9 cellular contexts compared by ENCODE assay signal in the genomic region with DNA sequence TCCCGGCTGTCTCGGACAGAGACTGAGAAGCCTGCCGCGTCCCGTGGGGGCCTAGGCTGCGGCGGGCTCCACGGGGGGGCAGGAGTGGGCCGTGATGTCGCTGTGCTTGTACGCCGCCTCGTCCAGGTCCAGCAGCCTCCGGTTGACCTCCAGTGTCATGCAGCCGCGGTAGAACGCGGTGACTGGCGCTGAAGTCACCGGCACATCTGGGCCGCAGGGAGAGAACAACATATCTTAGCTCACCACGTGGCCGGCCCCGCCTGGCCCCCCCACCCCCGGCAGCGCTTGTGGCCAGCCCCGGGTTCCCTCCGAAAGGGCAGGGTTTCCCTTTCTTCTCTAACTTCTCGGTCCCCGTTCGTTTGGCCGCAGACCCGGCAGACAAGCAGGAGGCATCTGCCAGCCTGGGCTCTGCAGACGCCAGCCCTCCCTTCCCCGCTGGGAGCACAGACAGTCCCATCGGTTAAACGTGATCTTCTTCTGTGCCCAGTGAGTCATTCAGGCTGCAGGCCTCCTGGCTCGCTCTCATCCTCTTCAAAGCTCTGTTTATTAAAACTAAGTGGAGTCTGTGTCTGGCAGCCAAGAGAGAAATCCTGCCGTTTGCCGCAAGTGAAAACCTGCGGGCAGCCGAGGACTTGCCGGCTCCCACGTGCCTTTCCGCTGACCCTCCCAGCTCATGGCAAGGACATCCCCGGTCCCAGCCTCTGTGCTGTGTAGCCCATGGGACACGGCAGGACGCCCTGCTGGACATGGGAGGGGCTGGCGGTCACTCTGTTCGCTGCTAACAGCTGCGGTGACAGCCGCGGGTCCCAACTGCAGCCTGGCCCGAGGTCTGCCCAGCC. TPM values are rescaled to one million over a fixed set of nuclear protein-coding genes. Genes with fewer than 3 reads are reported as not detected.
DNase-seq lines count a peak whose midpoint lies in the region; ATAC-seq and TF ChIP-seq lines count a peak whose summit lies in the region.
"Had no signal": no experiment of that assay in that cellular context is flagged by ENCODE, and none has a peak within 500 bp of the region (broad histone marks: within the 10 kb centered on the region; RNA-seq: fewer than 3 reads in every experiment).

No MANE protein-coding gene starts in this region.

- POLR2A ChIA-PET in PC-9 (lab: Charles Lee; ENCODE audit: unreplicated experiment): interaction anchor here (0.7 kb wide), 2 partner anchors 65 to 304 kb away, joined by 3 to 17 read pairs; no protein-coding TSS in a partner anchor

- TF ChIP-seq CTCF in PC-9 (conservative IDR thresholded peaks at IDR 0.05): no peak
- peak in 1 of 6 experiments; percentile 7 for TF ChIP-seq CTCF in esophagus squamous epithelium (IDR thresholded peaks at IDR 0.05)

- CTCF ChIA-PET in PC-9 (lab: Charles Lee): interaction anchor here (0.6 kb wide), 1 partner anchor 35 kb away, joined by 4 read pairs; no protein-coding TSS in a partner anchor

- no TSS peak for BruUV-seq in PC-9 (replicated peaks; lab: Mats Ljungman, UMichigan)

- DNase-seq in G401 (ENCODE audit: low spot score): peak; percentile 87
- peak; percentile 75 to 78 for DNase-seq in PC-9
- DNase-seq in esophagus squamous epithelium (lab: John Stamatoyannopoulos, UW): no peak
- peak; percentile 87 for DNase-seq in occipital lobe (lab: John Stamatoyannopoulos, UW)
- DNase-seq in activated effector memory CD4-positive, alpha-beta T cell treated with Interleukin-2 at 50 U/mL for 16 hours: no peak
- no peak for DNase-seq in 8988T
- no peak for DNase-seq in activated naive CD4-positive, alpha-beta T cell (lab: John Stamatoyannopoulos, UW)

- H3K79me2 ChIP-seq in PC-9 (ENCODE audit: low read depth): no peaks in the 10 kb centered on the region

- TF ChIP-seq POLR2A in esophagus squamous epithelium (IDR thresholded peaks at IDR 0.05): no peak

- peaks cover 26% of the 10 kb centered on the region; the same call in 1 of the 2 replicates for H3F3A ChIP-seq in PC-9 (ENCODE audit: insufficient read depth, low read depth)

- H3K4me2 ChIP-seq in PC-9: peak overlapping the region; percentile 84

- no peak for ATAC-seq in HG03432 (IDR thresholded peaks at IDR 0.05; ENCODE audit: unreplicated experiment)
- ATAC-seq: HCT116 had no signal

- H3K9me2 ChIP-seq in PC-9 (ENCODE audit: insufficient read depth): no peaks in the 10 kb centered on the region

- peaks cover 20% of the 10 kb centered on the region for H3K4me1 ChIP-seq in PC-9 (replicated peaks; ENCODE audit: insufficient read depth)
- H3K4me1 ChIP-seq in esophagus squamous epithelium: peaks cover 33 to 74% (median 41%) of the 10 kb centered on the region in 3 donors

- WGBS in esophagus squamous epithelium, 2 donors: 5 to 22% methylated on average over 17 to 20 of the region's 54 CpGs

- H3K27ac ChIP-seq in PC-9 (no peak overlapping the region), esophagus squamous epithelium (peak overlapping the region; percentile 50 to 91 (median 82))

- H3K36me3 ChIP-seq in PC-9 (ENCODE audit: low read depth) (no peaks in the 10 kb centered on the region), esophagus squamous epithelium (peaks cover 5 to 53% (median 16%) of the 10 kb centered on the region in 3 donors)

- peak overlapping the region; percentile 74 for H2AFZ ChIP-seq in PC-9

- in situ Hi-C loops in G401 (cut with HindIII; ENCODE audit: low sequenced_read_pairs): no loop called here

- no peaks in the 10 kb centered on the region for H4K20me1 ChIP-seq in PC-9 (ENCODE audit: insufficient read depth)

- H3K27me3 ChIP-seq in PC-9 (ENCODE audit: insufficient read depth, low read depth) (no peaks in the 10 kb centered on the region), esophagus squamous epithelium (no peaks in the 10 kb centered on the region)

- intact Hi-C loops in PC-9 (cut with micrococcal nuclease; ENCODE audit: unreplicated experiment): loop anchor here (2.0 to 5.0 kb wide), 3 partner anchors 16 to 76 kb away; a partner anchor contains a TSS
- intact Hi-C loops in esophagus squamous epithelium (cut with DNase I): no loop called here

- H3K9me3 ChIP-seq in PC-9 (ENCODE audit: insufficient read depth, low read depth) (no peaks in the 10 kb centered on the region), esophagus squamous epithelium (no peaks in the 10 kb centered on the region)

- peak overlapping the region; percentile 43; the same call in 1 of the 2 replicates for H3K4me3 ChIP-seq in PC-9
- peak overlapping the region in 3 of 4 donors; percentile 17 to 50 (median 27) for H3K4me3 ChIP-seq in esophagus squamous epithelium

RNA-seq across cellular contexts. Expression of a gene that starts 42.8 kb away (rescaled TPM):
- total RNA-seq in G401 (2014; rRNA removed; shearing (Covaris generic)): 16.0 and 16.2 TPM in 2 replicates
- 92.9 and 93.8 TPM in 2 replicates for total RNA-seq in PC-9 (2021)
- 100 to 1,000 TPM in 1 of 4 donors, 10 to 100 TPM in 3; 43.0 to 112 (median 68.5) TPM for total RNA-seq in esophagus squamous epithelium
- 21.8 TPM for total RNA-seq in occipital lobe

Comparison
In these comparisons a context has a peak if more than half of its experiments do, and no peak if none do; other contexts are left out.
1. DNase-seq: peak in G401 (single experiment), PC-9 (2 of 2) and occipital lobe (single experiment); none in esophagus squamous epithelium (single experiment), activated effector memory CD4-positive, alpha-beta T cell treated with Interleukin-2 at 50 U/mL for 16 hours (single experiment), 8988T (single experiment) and activated naive CD4-positive, alpha-beta T cell (0 of 4).